13 cellular contexts compared by ENCODE assay signal in the genomic region with DNA sequence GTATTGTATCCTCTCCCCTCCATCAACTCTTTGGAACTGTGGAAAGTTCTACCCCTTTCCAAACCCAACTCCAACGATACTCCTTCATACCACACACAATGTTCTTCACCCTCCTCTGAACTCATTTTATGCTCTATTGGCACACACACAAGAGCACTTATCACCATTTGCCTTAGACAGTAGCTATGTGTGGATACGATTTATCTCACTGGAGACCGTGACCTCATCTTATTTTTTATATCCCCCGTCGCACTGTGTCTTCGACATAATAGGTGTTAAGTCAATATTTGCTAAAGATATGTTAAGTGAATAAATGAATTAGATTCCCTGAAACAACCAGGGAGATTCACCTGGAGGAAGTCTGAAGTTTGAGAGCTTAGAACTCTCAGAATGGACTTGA.
DNase-seq lines count a peak whose midpoint lies in the region; ATAC-seq, FAIRE-seq and TF ChIP-seq lines count a peak whose summit lies in the region.
"Had no signal": no experiment of that assay in that cellular context is flagged by ENCODE, and none has a peak within 500 bp of the region (broad histone marks: within the 10 kb centered on the region; RNA-seq: fewer than 3 reads in every experiment).

No MANE protein-coding gene starts in this region.

- POLR2A ChIA-PET in activated naive CD8-positive, alpha-beta T cell treated with anti-CD3 and anti-CD28 coated beads, Interleukin-2, amount 10 ng/mL, durations not matched to agents 7 days and 5 days (lab: Charles Lee) = no interaction called here

- H3K9me3 Mint-ChIP-seq in IgD-negative memory B cell (peaks cover 0 to 2% (median 0%) of the 10 kb centered on the region in 3 donors), nephron progenitor cell (no peaks in the 10 kb centered on the region)
- no peaks in the 10 kb centered on the region for H3K9me3 Mint-ChIP-seq in activated naive CD8-positive, alpha-beta T cell treated with anti-CD3 and anti-CD28 coated beads, Interleukin-2, amount 10 ng/mL, durations not matched to agents 7 days and 5 days
- H3K9me3 Mint-ChIP-seq: mesothelial cell of epicardium had no signal

- H3K27ac Mint-ChIP-seq in IgD-negative memory B cell (peak overlapping the region; percentile 58 to 98 (median 95)), nephron progenitor cell (no peak overlapping the region)
- no peak overlapping the region for H3K27ac Mint-ChIP-seq in activated naive CD8-positive, alpha-beta T cell treated with anti-CD3 and anti-CD28 coated beads, Interleukin-2, amount 10 ng/mL, durations not matched to agents 7 days and 5 days
- H3K27ac Mint-ChIP-seq: mesothelial cell of epicardium had no signal

- no peak for FAIRE-seq in D721Med (lab: Jason Lieb, UNC)
- FAIRE-seq: A549, TTC549 had no signal

- DNase-seq in NCI-H2029 treated with DMSO at 0.1 percent for 48 hours (lab: John Stamatoyannopoulos, UW) (peak; percentile 7), NCI-H2029 (lab: John Stamatoyannopoulos, UW) (no peak), nephron progenitor cell (no peak), A172 (ENCODE audit: low spot score) (no peak), D721Med (ENCODE audit: insufficient read length, low spot score) (no peak)
- no peak for DNase-seq in activated naive CD8-positive, alpha-beta T cell treated with anti-CD3 and anti-CD28 coated beads, Interleukin-2, amount 10 ng/mL, durations not matched to agents 7 days and 5 days
- DNase-seq: cerebellar nuclear complex; stimulated activated CD4-positive, alpha-beta T cell treated with anti-CD3 and anti-CD28 coated beads, Interleukin-1b, Interleukin-23, amount 100 ng/mL, for 48 hours had no signal

- peak overlapping the region; percentile 32 to 95 (median 78) for H3K4me3 Mint-ChIP-seq in IgD-negative memory B cell
- H3K4me3 Mint-ChIP-seq in activated naive CD8-positive, alpha-beta T cell treated with anti-CD3 and anti-CD28 coated beads, Interleukin-2, amount 10 ng/mL, durations not matched to agents 7 days and 5 days = peak overlapping the region; percentile 81
- H3K4me3 Mint-ChIP-seq in nephron progenitor cell = peak overlapping the region; percentile 90

- H3K27me3 Mint-ChIP-seq in IgD-negative memory B cell (peaks cover 26% of the 10 kb centered on the region), nephron progenitor cell (ENCODE audit: low read depth, poor library complexity) (peaks cover 77% of the 10 kb centered on the region)
- H3K27me3 Mint-ChIP-seq in activated naive CD8-positive, alpha-beta T cell treated with anti-CD3 and anti-CD28 coated beads, Interleukin-2, amount 10 ng/mL, durations not matched to agents 7 days and 5 days = peaks cover 5% of the 10 kb centered on the region

- TF ChIP-seq CTCF in nephron progenitor cell (IDR thresholded peaks at IDR 0.05) (no peak), D721Med (IDR thresholded peaks at IDR 0.05; ENCODE audit: insufficient read depth, missing control alignments) (no peak)

- H3K4me1 Mint-ChIP-seq in IgD-negative memory B cell (peaks cover 38 to 44% (median 43%) of the 10 kb centered on the region in 3 donors), nephron progenitor cell (peaks cover 24% of the 10 kb centered on the region)
- H3K4me1 Mint-ChIP-seq in activated naive CD8-positive, alpha-beta T cell treated with anti-CD3 and anti-CD28 coated beads, Interleukin-2, amount 10 ng/mL, durations not matched to agents 7 days and 5 days = peaks cover 20% of the 10 kb centered on the region

- ATAC-seq in activated naive CD8-positive, alpha-beta T cell treated with anti-CD3 and anti-CD28 coated beads, Interleukin-2, amount 10 ng/mL, durations not matched to agents 7 days and 5 days (ENCODE audit: low read depth) = no peak
- ATAC-seq in GM21825 (IDR thresholded peaks at IDR 0.05; ENCODE audit: unreplicated experiment) = no peak

- H3K36me3 Mint-ChIP-seq in IgD-negative memory B cell = no peaks in the 10 kb centered on the region
- no peaks in the 10 kb centered on the region for H3K36me3 Mint-ChIP-seq in activated naive CD8-positive, alpha-beta T cell treated with anti-CD3 and anti-CD28 coated beads, Interleukin-2, amount 10 ng/mL, durations not matched to agents 7 days and 5 days
- no peaks in the 10 kb centered on the region for H3K36me3 Mint-ChIP-seq in nephron progenitor cell (ENCODE audit: low read depth)
- H3K36me3 Mint-ChIP-seq: mesothelial cell of epicardium had no signal

Comparison
In these comparisons a context has a peak if more than half of its experiments do, and no peak if none do; other contexts are left out.
1. H3K27ac Mint-ChIP-seq: peak in IgD-negative memory B cell (3 of 3); none in activated naive CD8-positive, alpha-beta T cell treated with anti-CD3 and anti-CD28 coated beads, Interleukin-2, amount 10 ng/mL, durations not matched to agents 7 days and 5 days (single experiment) and nephron progenitor cell (single experiment).
2. Peak in every context shown above with its lines, with median percentiles within 50 percentile points of each other: H3K4me3 Mint-ChIP-seq.